In the genomic region with DNA sequence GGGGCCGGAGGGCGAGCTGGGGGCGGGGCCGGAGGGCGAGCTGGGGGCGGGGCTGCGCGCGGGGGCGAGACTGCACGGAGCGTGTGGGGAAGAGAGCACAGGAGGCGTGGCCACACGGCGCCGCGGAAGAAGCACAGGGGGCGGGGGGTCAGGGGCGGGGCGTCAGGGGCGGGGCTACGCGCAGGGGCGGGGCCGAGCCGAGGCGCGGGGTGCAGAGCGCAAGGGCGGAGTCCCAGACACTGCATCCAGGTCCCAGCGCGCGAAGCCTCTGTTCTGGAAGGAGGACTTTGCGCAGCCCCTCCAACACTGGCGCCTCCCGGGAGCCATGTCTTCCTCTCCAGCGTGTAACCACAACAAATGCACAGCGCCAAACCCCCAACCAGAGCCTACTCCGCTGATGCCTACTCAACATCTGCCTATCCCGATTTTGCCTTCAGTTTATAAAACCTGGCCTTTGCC, we compare ENCODE assay signal across 8 cellular contexts.
DNase-seq lines count a peak whose midpoint lies in the region; ATAC-seq and TF ChIP-seq lines count a peak whose summit lies in the region.

No MANE protein-coding gene starts in this region.

- TF ChIP-seq EP300 in ovary (IDR thresholded peaks at IDR 0.05) (no peak), suprapubic skin (IDR thresholded peaks at IDR 0.05) (no peak)

- H3K9me3 ChIP-seq in ovary: no peaks in the 10 kb centered on the region
- H3K9me3 ChIP-seq in suprapubic skin: no peaks in the 10 kb centered on the region

- peak overlapping the region; percentile 81 for H3K4me3 Mint-ChIP-seq in activated naive CD4-positive, alpha-beta T cell treated with anti-CD3 and anti-CD28 coated beads, Interleukin-2, amount 50 U/mL, for 24 hours
- peak overlapping the region; percentile 78 for H3K4me3 Mint-ChIP-seq in glutamatergic neuron (ENCODE audit: unreplicated experiment)

- H3K9me3 Mint-ChIP-seq in activated naive CD4-positive, alpha-beta T cell treated with anti-CD3 and anti-CD28 coated beads, Interleukin-2, amount 50 U/mL, for 24 hours: no peaks in the 10 kb centered on the region
- H3K9me3 Mint-ChIP-seq in glutamatergic neuron (ENCODE audit: unreplicated experiment): peaks cover 41% of the 10 kb centered on the region

- H3K4me1 Mint-ChIP-seq in activated naive CD4-positive, alpha-beta T cell treated with anti-CD3 and anti-CD28 coated beads, Interleukin-2, amount 50 U/mL, for 24 hours: peaks cover 68% of the 10 kb centered on the region
- H3K4me1 Mint-ChIP-seq in glutamatergic neuron (ENCODE audit: low read depth, unreplicated experiment): peaks cover 71% of the 10 kb centered on the region

- TF ChIP-seq POLR2A in ovary (IDR thresholded peaks at IDR 0.05) (no peak), suprapubic skin (IDR thresholded peaks at IDR 0.05) (no peak)

- peak; percentile 96 for DNase-seq in Ammon's horn (ENCODE audit: low spot score)
- DNase-seq in HK-2 (ENCODE audit: unreplicated experiment): peak; percentile 90
- DNase-seq in SKM-1 (lab: John Stamatoyannopoulos, UW; ENCODE audit: unreplicated experiment): peak; percentile 76
- DNase-seq in glutamatergic neuron: peak; percentile 86
- peak; percentile 91 to 96 (median 94) for DNase-seq in ovary
- DNase-seq in suprapubic skin (ENCODE audit: low spot score in 2 of 2): peak; percentile 92 to 93

- TF ChIP-seq CTCF in glutamatergic neuron (IDR thresholded peaks at IDR 0.05; ENCODE audit: partially characterized antibody, unreplicated experiment) (no peak), ovary (IDR thresholded peaks at IDR 0.05) (no peak), suprapubic skin (IDR thresholded peaks at IDR 0.05) (no peak)

- 1 to 4% (median 1%) methylated on average over 26 to 40 of the region's 40 CpGs for WGBS in ovary, 3 donors
- WGBS in suprapubic skin: 3% methylated on average over 28 of the region's 40 CpGs

- peak overlapping the region; percentile 39 for H3K4me3 ChIP-seq in ovary
- H3K4me3 ChIP-seq in suprapubic skin: peak overlapping the region; percentile 90

- H3K27ac Mint-ChIP-seq in activated naive CD4-positive, alpha-beta T cell treated with anti-CD3 and anti-CD28 coated beads, Interleukin-2, amount 50 U/mL, for 24 hours: no peak overlapping the region
- peak overlapping the region; percentile 64 for H3K27ac Mint-ChIP-seq in glutamatergic neuron (ENCODE audit: unreplicated experiment)

- H3K4me1 ChIP-seq in ovary (ENCODE audit: insufficient read depth): peaks cover 34% of the 10 kb centered on the region
- H3K4me1 ChIP-seq in suprapubic skin: peaks cover 54% of the 10 kb centered on the region

- H3K27me3 Mint-ChIP-seq in activated naive CD4-positive, alpha-beta T cell treated with anti-CD3 and anti-CD28 coated beads, Interleukin-2, amount 50 U/mL, for 24 hours: no peaks in the 10 kb centered on the region
- peaks cover 33% of the 10 kb centered on the region for H3K27me3 Mint-ChIP-seq in glutamatergic neuron (ENCODE audit: unreplicated experiment)

- peak; percentile 73 for ATAC-seq in GM19463 (IDR thresholded peaks at IDR 0.05; ENCODE audit: unreplicated experiment)

- intact Hi-C loops in ovary (cut with DNase I): no loop called here

- H3K27ac ChIP-seq in ovary (no peak overlapping the region), suprapubic skin (peak overlapping the region; percentile 74)

- no peaks in the 10 kb centered on the region for H3K27me3 ChIP-seq in ovary
- H3K27me3 ChIP-seq in suprapubic skin: no peaks in the 10 kb centered on the region

- H3K36me3 ChIP-seq in ovary (no peaks in the 10 kb centered on the region), suprapubic skin (no peaks in the 10 kb centered on the region)

- no peaks in the 10 kb centered on the region for H3K36me3 Mint-ChIP-seq in activated naive CD4-positive, alpha-beta T cell treated with anti-CD3 and anti-CD28 coated beads, Interleukin-2, amount 50 U/mL, for 24 hours
- H3K36me3 Mint-ChIP-seq in glutamatergic neuron (ENCODE audit: unreplicated experiment): no peaks in the 10 kb centered on the region
